1 cellular context compared by ENCODE assay signal in genomic region chr9:84397151-84397728, GRCh38.
TF ChIP-seq lines count a peak whose summit lies in the region.

No MANE protein-coding gene starts in this region.

TF ChIP-seq in H1, 55 proteins besides CTCF, POLR2A, EP300 and RAD21:
- TF ChIP-seq CREB1 (IDR thresholded peaks at IDR 0.05) = no peak
- TF ChIP-seq NRF1 (IDR thresholded peaks at IDR 0.05; ENCODE audit: low read depth, low read length) = no peak
- TF ChIP-seq ASH2L (IDR thresholded peaks at IDR 0.05; ENCODE audit: low read length) = no peak
- no peak for TF ChIP-seq KDM5A (IDR thresholded peaks at IDR 0.05; ENCODE audit: low read length)
- TF ChIP-seq EZH2 (IDR thresholded peaks at IDR 0.05; ENCODE audit: low read depth, low read length, severe bottlenecking) = no peak
- no peak for TF ChIP-seq RXRA (IDR thresholded peaks at IDR 0.05; ENCODE audit: insufficient read depth, low read depth, low read length)
- TF ChIP-seq ATF2 (IDR thresholded peaks at IDR 0.05; ENCODE audit: low read length) = no peak
- TF ChIP-seq POLR2AphosphoS5 (IDR thresholded peaks at IDR 0.05; ENCODE audit: low read depth, low read length) = no peak
- TF ChIP-seq RFX5 (IDR thresholded peaks at IDR 0.05; ENCODE audit: borderline replicate concordance, low read depth, low read length) = no peak
- no peak for TF ChIP-seq KDM1A (IDR thresholded peaks at IDR 0.05; ENCODE audit: borderline replicate concordance, low read length)
